Comparison of ENCODE assay signal across 9 cellular contexts in the genomic region with DNA sequence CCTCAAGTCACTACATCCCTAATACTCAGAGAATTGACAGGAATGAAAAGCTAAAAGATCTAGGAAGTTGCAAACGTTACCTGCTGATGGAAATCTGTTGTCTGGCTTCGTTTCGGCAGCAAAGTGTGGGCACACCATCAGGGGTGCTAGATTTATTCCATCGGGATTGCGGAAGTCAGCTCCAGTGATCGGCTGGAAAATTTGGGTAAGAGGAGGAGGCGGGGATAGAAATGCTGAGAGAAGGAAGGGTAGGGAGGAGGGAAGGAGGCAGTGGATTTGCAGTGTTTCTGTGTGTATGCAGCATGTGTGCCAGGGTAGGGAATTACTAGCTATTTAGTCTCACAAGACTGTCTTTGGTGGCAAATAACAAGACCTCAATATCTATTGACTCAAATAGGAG. TPM values are rescaled to one million over a fixed set of nuclear protein-coding genes. Genes with fewer than 3 reads are reported as not detected.
DNase-seq lines count a peak whose midpoint lies in the region; ATAC-seq and TF ChIP-seq lines count a peak whose summit lies in the region.
"Had no signal": no experiment of that assay in that cellular context is flagged by ENCODE, and none has a peak within 500 bp of the region (broad histone marks: within the 10 kb centered on the region; RNA-seq: fewer than 3 reads in every experiment).

A gene (minus strand): TSS at position 127 of the 400 bp plus-strand sequence. CDS start 1,455 bp downstream, outside the sequence.

- no peaks in the 10 kb centered on the region for H3K36me3 Mint-ChIP-seq in brain
- H3K36me3 Mint-ChIP-seq in activated CD4-positive, alpha-beta memory T cell treated with anti-CD3 and anti-CD28 coated beads for 36 hours = no peaks in the 10 kb centered on the region

- H3K4me2 ChIP-seq in GM23248 (ENCODE audit: unreplicated experiment) = peak within 1 kb of the TSS; percentile 90

- ATAC-seq in left colon (no peak), HG02798 (IDR thresholded peaks at IDR 0.05; ENCODE audit: poor library complexity, unreplicated experiment) (no peak), GM19452 (IDR thresholded peaks at IDR 0.05; ENCODE audit: unreplicated experiment) (no peak)

- POLR2A ChIA-PET in activated CD4-positive, alpha-beta memory T cell treated with anti-CD3 and anti-CD28 coated beads for 36 hours (lab: Charles Lee) = no interaction called here

- peak within 1 kb of the TSS; percentile 72 for H3K27ac ChIP-seq in GM23248

- DNase-seq in GM23248 (peak; percentile 77), left colon (no peak), stromal cell of bone marrow (ENCODE audit: low read depth) (peak; percentile 70), occipital lobe (lab: John Stamatoyannopoulos, UW) (no peak)
- DNase-seq in activated CD4-positive, alpha-beta memory T cell treated with anti-CD3 and anti-CD28 coated beads for 36 hours = no peak

- CTCF ChIA-PET in activated CD4-positive, alpha-beta memory T cell treated with anti-CD3 and anti-CD28 coated beads for 36 hours (lab: Charles Lee) = interaction anchor here (1.5 kb wide), 1 partner anchor 114 kb away, joined by 4 read pairs; no protein-coding TSS in a partner anchor

- intact Hi-C loops in left colon (cut with DNase I, micrococcal nuclease) = no loop called here
- intact Hi-C loops in activated CD4-positive, alpha-beta memory T cell treated with anti-CD3 and anti-CD28 coated beads for 36 hours (cut with micrococcal nuclease) = no loop called here

- H3K27ac Mint-ChIP-seq in brain = peak within 1 kb of the TSS in 4 of 5 experiments; percentile 31 to 75 (median 68)
- H3K27ac Mint-ChIP-seq in activated CD4-positive, alpha-beta memory T cell treated with anti-CD3 and anti-CD28 coated beads for 36 hours = no peak within 1 kb of the TSS

- H3K27me3 ChIP-seq in GM23248 (replicated peaks; ENCODE audit: insufficient read depth) = no peaks in the 10 kb centered on the region

- WGBS in GM23248 (ENCODE audit: low coverage in 1 of 2, low lambda C conversion rate in 2 of 2, missing lambda C conversion rate in 2 of 2), 2 experiments = 1 to 3% methylated on average over 7 of the region's 7 CpGs

- in situ Hi-C loops in GM23248 (cut with MboI) = no loop called here

- no peaks in the 10 kb centered on the region for H3K9me3 Mint-ChIP-seq in brain
- no peaks in the 10 kb centered on the region for H3K9me3 Mint-ChIP-seq in activated CD4-positive, alpha-beta memory T cell treated with anti-CD3 and anti-CD28 coated beads for 36 hours
- H3K9me3 Mint-ChIP-seq: central memory CD8-positive, alpha-beta T cell had no signal

- H3K27me3 Mint-ChIP-seq in brain = no peaks in the 10 kb centered on the region
- H3K27me3 Mint-ChIP-seq in activated CD4-positive, alpha-beta memory T cell treated with anti-CD3 and anti-CD28 coated beads for 36 hours = no peaks in the 10 kb centered on the region
- H3K27me3 Mint-ChIP-seq: central memory CD8-positive, alpha-beta T cell had no signal

- H4K20me1 ChIP-seq in GM23248 (ENCODE audit: insufficient read depth) = no peaks in the 10 kb centered on the region

- no peaks in the 10 kb centered on the region for H3K9me3 ChIP-seq in GM23248 (ENCODE audit: low read depth)

- peaks cover 42% of the 10 kb centered on the region for H3K4me1 ChIP-seq in GM23248 (ENCODE audit: insufficient read depth)

- H3K4me3 ChIP-seq in GM23248 = peak within 1 kb of the TSS; percentile 72

- peak within 1 kb of the TSS in 3 of 5 experiments; percentile 35 to 68 (median 50) for H3K4me3 Mint-ChIP-seq in brain
- no peak within 1 kb of the TSS for H3K4me3 Mint-ChIP-seq in activated CD4-positive, alpha-beta memory T cell treated with anti-CD3 and anti-CD28 coated beads for 36 hours
- H3K4me3 Mint-ChIP-seq: central memory CD8-positive, alpha-beta T cell had no signal

- no peaks in the 10 kb centered on the region for H3K4me1 Mint-ChIP-seq in brain
- peaks cover 7% of the 10 kb centered on the region for H3K4me1 Mint-ChIP-seq in activated CD4-positive, alpha-beta memory T cell treated with anti-CD3 and anti-CD28 coated beads for 36 hours (ENCODE audit: low read depth)
- H3K4me1 Mint-ChIP-seq: central memory CD8-positive, alpha-beta T cell had no signal

- peak within 1 kb of the TSS; percentile 75 for H3K9ac ChIP-seq in GM23248

- 0 out of 2 replicates have a peak, but pooled peaks cover 7% of the 10 kb centered on the region for H3K79me2 ChIP-seq in GM23248 (ENCODE audit: insufficient read depth)

- peak within 1 kb of the TSS; percentile 59 for H2AFZ ChIP-seq in GM23248

- no peaks in the 10 kb centered on the region for H3K9me2 ChIP-seq in GM23248 (ENCODE audit: insufficient read depth)

- peaks cover 45% of the 10 kb centered on the region for H3F3A ChIP-seq in GM23248 (ENCODE audit: insufficient read depth)

- H3K36me3 ChIP-seq in GM23248 (ENCODE audit: low read depth) = peaks cover 19% of the 10 kb centered on the region

- no peak for TF ChIP-seq CTCF in brain (conservative IDR thresholded peaks at IDR 0.05)

RNA-seq across cellular contexts. Expression of the gene that starts here (rescaled TPM):
- total RNA-seq in GM23248 (2014; rRNA removed; shearing (Covaris generic)) = 90.9 and 101 TPM in 2 replicates
- polyA plus RNA-seq in GM23248 (2016; fragmentation: Nextera tagmentation; extraction: Ambion mirVana) = 81.4 and 92.1 TPM in 2 replicates
- 4.0 TPM for polyA plus RNA-seq in brain (ENCODE audit: insufficient read depth, low read depth, low replicate concordance)
- total RNA-seq in left colon = 10 to 100 TPM; 23.8 to 49.6 TPM
- 1 to 10 TPM; 1.4 to 1.7 TPM for total RNA-seq in activated CD4-positive, alpha-beta memory T cell treated with anti-CD3 and anti-CD28 coated beads for 36 hours
- 7.2 TPM for total RNA-seq in occipital lobe

Comparison
In these comparisons a context has a peak if more than half of its experiments do, and no peak if none do; other contexts are left out.
1. RNA of the gene that starts here (polyA plus RNA-seq): 81.4 to 92.1 TPM in GM23248; 4.0 TPM in brain (single experiment); every median in the first group is over 10 times any median in the second.
2. DNase-seq: peak in GM23248 (single experiment) and stromal cell of bone marrow (single experiment); none in left colon (0 of 2), activated CD4-positive, alpha-beta memory T cell treated with anti-CD3 and anti-CD28 coated beads for 36 hours (single experiment) and occipital lobe (single experiment).